21 cellular contexts compared by ENCODE assay signal in genomic region chr20:50101281-50101680, GRCh38. TPM values are rescaled to one million over a fixed set of nuclear protein-coding genes. Genes with fewer than 3 reads are reported as not detected.
DNase-seq lines count a peak whose midpoint lies in the region; ATAC-seq and TF ChIP-seq lines count a peak whose summit lies in the region.
"Had no signal": no experiment of that assay in that cellular context is flagged by ENCODE, and none has a peak within 500 bp of the region (broad histone marks: within the 10 kb centered on the region; RNA-seq: fewer than 3 reads in every experiment).

No MANE protein-coding gene starts in this region.

- no peak for ATAC-seq in gastroesophageal sphincter
- ATAC-seq in HG02610 (IDR thresholded peaks at IDR 0.05; ENCODE audit: unreplicated experiment) = no peak

- H3K4me3 ChIP-seq in Karpas-422 (ENCODE audit: low read length) = no peak overlapping the region
- H3K4me3 ChIP-seq in gastroesophageal sphincter = no peak overlapping the region
- H3K4me3 ChIP-seq in skeletal muscle tissue (ENCODE audit: low read length in 3 of 3) = peak overlapping the region in 1 of 3 donors; percentile 20
- H3K4me3 ChIP-seq: breast epithelium, PC-9, SJCRH30, uterus had no signal

- H3K9me3 ChIP-seq in Karpas-422 (ENCODE audit: low read length) (no peaks in the 10 kb centered on the region), gastroesophageal sphincter (no peaks in the 10 kb centered on the region), skeletal muscle tissue (ENCODE audit: control insufficient read depth in 3 of 3, low read length in 3 of 3) (no peaks in the 10 kb centered on the region)
- H3K9me3 ChIP-seq: breast epithelium, SJCRH30, uterus had no signal

- TF ChIP-seq POLR2A in gastroesophageal sphincter (IDR thresholded peaks at IDR 0.05) = no peak

- no peaks in the 10 kb centered on the region for H3K27me3 ChIP-seq in Karpas-422 (ENCODE audit: low read length)
- H3K27me3 ChIP-seq in gastroesophageal sphincter = no peaks in the 10 kb centered on the region
- H3K27me3 ChIP-seq in skeletal muscle tissue (ENCODE audit: control insufficient read depth in 3 of 3, insufficient read depth in 3 of 3, low read length in 3 of 3) = no peaks in the 10 kb centered on the region
- H3K27me3 ChIP-seq: breast epithelium, SJCRH30, uterus had no signal

- peak overlapping the region; percentile 25 for H3K4me2 ChIP-seq in Karpas-422 (ENCODE audit: low read depth, low read length, poor library complexity, severe bottlenecking)
- H3K4me2 ChIP-seq: PC-9 had no signal

- H2AFZ ChIP-seq in Karpas-422 (ENCODE audit: low read length) = no peak overlapping the region
- H2AFZ ChIP-seq: PC-9 had no signal

- peaks cover 40% of the 10 kb centered on the region for H4K20me1 ChIP-seq in Karpas-422 (ENCODE audit: insufficient read depth, low read depth, low read length)

- H3K9me2 ChIP-seq in Karpas-422 (replicated peaks; ENCODE audit: insufficient read depth, low read length) = no peaks in the 10 kb centered on the region

- peaks cover 36% of the 10 kb centered on the region for H3K4me1 ChIP-seq in Karpas-422 (ENCODE audit: low read length)
- H3K4me1 ChIP-seq in gastroesophageal sphincter = peaks cover 10 to 97% (median 20%) of the 10 kb centered on the region in 3 donors
- peaks cover 33 to 47% (median 42%) of the 10 kb centered on the region in 3 donors for H3K4me1 ChIP-seq in skeletal muscle tissue (ENCODE audit: control insufficient read depth in 3 of 3, insufficient read depth in 3 of 3, low read length in 3 of 3)
- H3K4me1 ChIP-seq: breast epithelium, SJCRH30 had no signal

- no peak for TF ChIP-seq CTCF in gastroesophageal sphincter (IDR thresholded peaks at IDR 0.05)

- H3K79me2 ChIP-seq in Karpas-422 (ENCODE audit: low read length) = peaks cover 100% of the 10 kb centered on the region

- no peaks in the 10 kb centered on the region; the same call in 1 of the 2 replicates for H3K36me3 ChIP-seq in Karpas-422 (ENCODE audit: insufficient read depth, low read length)
- peaks cover 0 to 3% of the 10 kb centered on the region in 2 donors for H3K36me3 ChIP-seq in gastroesophageal sphincter
- H3K36me3 ChIP-seq in skeletal muscle tissue (ENCODE audit: control insufficient read depth in 3 of 3, insufficient read depth in 3 of 3, low read length in 3 of 3) = peaks cover 0 to 2% (median 0%) of the 10 kb centered on the region in 3 donors
- H3K36me3 ChIP-seq: breast epithelium, uterus had no signal

- 57 to 80% methylated on average over 1 of the region's 2 CpGs for WGBS in gastroesophageal sphincter (ENCODE audit: low coverage in 1 of 2), 2 donors

- TF ChIP-seq EP300 in gastroesophageal sphincter (IDR thresholded peaks at IDR 0.05) = no peak

- H3K9ac ChIP-seq in Karpas-422 (ENCODE audit: low read length) (no peak overlapping the region), skeletal muscle tissue (ENCODE audit: low read depth in 1 of 3, low read length in 3 of 3) (peak overlapping the region in 2 of 3 donors; percentile 35 to 58)

- H3K27ac ChIP-seq in Karpas-422 (ENCODE audit: low read length) (peak overlapping the region; percentile 73), gastroesophageal sphincter (peak overlapping the region; percentile 31 to 98 (median 73)), skeletal muscle tissue (ENCODE audit: low read depth, low read length) (peak overlapping the region; percentile 59)
- H3K27ac ChIP-seq: 22Rv1, breast epithelium, PC-9, SJCRH30, uterus, WERI-Rb-1 had no signal

- DNase-seq in NOMO-1 treated with DMSO at 0.1 percent for 48 hours (lab: John Stamatoyannopoulos, UW; ENCODE audit: unreplicated experiment) = peak; percentile 8
- no peak for DNase-seq in NOMO-1 treated with dmso at 0.1 percent for 144 hours (lab: John Stamatoyannopoulos, UW; ENCODE audit: unreplicated experiment)
- DNase-seq in Karpas-422 = no peak
- DNase-seq in occipital lobe (lab: John Stamatoyannopoulos, UW) = no peak
- DNase-seq in NCI-H2196 treated with DMSO at 0.1 percent for 48 hours (lab: John Stamatoyannopoulos, UW; ENCODE audit: unreplicated experiment) = no peak
- DNase-seq: activated CD4-positive, alpha-beta T cell treated with anti-CD3 and anti-CD28 coated beads, Interleukin-2, amount 50 U/mL, for 4 hours; activated CD8-positive, alpha-beta memory T cell treated with anti-CD3 and anti-CD28 coated beads, Interleukin-2, amount 50 U/mL, for 48 hours; activated gamma-delta T cell treated with Interleukin-2 at 50 U/mL for 16 hours; hippocampal formation; mesendoderm; NCI-H187 treated with DMSO at 0.1 percent for 48 hours; PC-9; SJCRH30; stimulated activated CD4-positive, alpha-beta T cell treated with anti-CD3 and anti-CD28 coated beads, Interleukin-4, amount 100 ng/mL, for 24 hours; uterus; WERI-Rb-1 had no signal

RNA-seq across cellular contexts. Expression of gene UBE2V1, which starts 11.7 kb away (rescaled TPM):
- total RNA-seq in Karpas-422 (2014; rRNA removed; shearing (Covaris generic); ENCODE audit: low replicate concordance) = 76.7 and 95.6 TPM in 2 replicates
- total RNA-seq in gastroesophageal sphincter (100 to 1,000 TPM in 2 of 4 donors, 10 to 100 TPM in 2; 69.3 to 110 (median 87.9) TPM), skeletal muscle tissue (36.5 TPM), occipital lobe (30.1 TPM)

RNA-seq across cellular contexts. Expression of gene PEDS1, which starts 52.2 kb away (rescaled TPM):
- total RNA-seq in Karpas-422 (2014; rRNA removed; shearing (Covaris generic); ENCODE audit: low replicate concordance) = 14.5 and 29.7 TPM in 2 replicates
- total RNA-seq in gastroesophageal sphincter (10 to 100 TPM; 24.1 to 46.3 (median 31.8) TPM), skeletal muscle tissue (5.7 TPM), occipital lobe (10.0 TPM)
